18 cellular contexts compared by ENCODE assay signal in the genomic region with DNA sequence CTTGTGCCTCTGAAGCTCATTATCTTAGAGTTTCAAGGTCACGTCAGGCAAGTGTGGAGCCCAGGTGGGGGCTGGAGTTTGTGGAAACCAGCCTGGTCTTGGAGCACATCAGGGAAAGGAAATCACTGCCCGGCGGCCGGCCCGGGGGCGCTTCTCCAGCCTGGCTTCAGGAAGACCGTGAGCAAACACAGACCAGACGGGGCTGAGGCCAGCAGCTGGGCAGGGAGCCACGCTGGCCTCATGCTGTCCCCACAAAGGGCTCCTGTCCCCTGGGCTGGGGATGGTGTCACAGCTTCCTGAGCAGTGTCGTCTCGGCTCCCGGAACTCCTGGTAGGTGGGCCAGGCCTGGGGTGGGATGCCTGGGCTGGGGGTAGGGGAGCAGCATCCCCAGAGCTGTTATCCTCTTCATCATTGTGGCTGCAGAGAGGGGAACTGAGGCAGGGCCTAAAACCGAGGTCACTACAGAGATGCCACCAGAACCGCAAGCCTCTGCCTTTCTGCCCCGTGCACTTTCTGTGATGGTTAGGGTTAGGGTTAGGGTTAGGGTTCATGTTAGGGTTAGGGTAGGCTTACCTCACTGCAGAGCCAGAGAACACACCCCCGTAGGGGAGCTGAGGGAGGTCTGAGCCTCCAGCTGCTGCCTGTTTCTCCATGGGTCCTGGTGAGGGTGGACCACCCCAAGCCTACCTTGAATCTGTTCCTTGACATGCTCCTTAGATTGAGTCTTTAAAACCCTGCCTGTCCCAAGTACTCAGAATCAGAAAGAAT.
DNase-seq lines count a peak whose midpoint lies in the region; ATAC-seq and TF ChIP-seq lines count a peak whose summit lies in the region.
"Had no signal": no experiment of that assay in that cellular context is flagged by ENCODE, and none has a peak within 500 bp of the region (broad histone marks: within the 10 kb centered on the region; RNA-seq: fewer than 3 reads in every experiment).

No MANE protein-coding gene starts in this region.

- TF ChIP-seq EP300 in upper lobe of left lung (IDR thresholded peaks at IDR 0.05): no peak

- ATAC-seq in upper lobe of left lung (ENCODE audit: low FRiP score in 2 of 2): no peak
- ATAC-seq: activated CD8-positive, alpha-beta memory T cell treated with anti-CD3 and anti-CD28 coated beads, Interleukin-2, amount 10 ng/mL, durations not matched to agents 7 days and 5 days; effector memory CD8-positive, alpha-beta T cell; natural killer cell had no signal

- TF ChIP-seq CTCF in upper lobe of left lung (IDR thresholded peaks at IDR 0.05): no peak

- no peaks in the 10 kb centered on the region for H3K4me1 ChIP-seq in effector memory CD4-positive, alpha-beta T cell (ENCODE audit: control insufficient read depth, insufficient read depth, low read length, poor library complexity, severe bottlenecking)
- peaks cover 7 to 14% (median 8%) of the 10 kb centered on the region in 4 donors for H3K4me1 ChIP-seq in upper lobe of left lung

- no peak overlapping the region for H3K27ac ChIP-seq in effector memory CD4-positive, alpha-beta T cell (ENCODE audit: insufficient read depth, low read length, poor library complexity, severe bottlenecking)
- no peak overlapping the region for H3K27ac ChIP-seq in upper lobe of left lung

- no peaks in the 10 kb centered on the region for H3K9me3 ChIP-seq in effector memory CD4-positive, alpha-beta T cell (ENCODE audit: control insufficient read depth, low read length)
- no peaks in the 10 kb centered on the region for H3K9me3 ChIP-seq in upper lobe of left lung

- DNase-seq in Ammon's horn (ENCODE audit: low spot score) (peak; percentile 69), dermis blood vessel endothelial cell (peak; percentile 37), hypothalamus (lab: John Stamatoyannopoulos, UW) (peak in 31 of 51 donors; percentile 19 to 77 (median 44)), pons (ENCODE audit: low spot score) (peak; percentile 66), A172 (ENCODE audit: low spot score) (no peak), NCI-H1417 (lab: John Stamatoyannopoulos, UW) (no peak), upper lobe of left lung (no peak)
- DNase-seq in effector memory CD4-positive, alpha-beta T cell: no peak
- DNase-seq: activated CD8-positive, alpha-beta memory T cell treated with anti-CD3 and anti-CD28 coated beads, Interleukin-2, amount 10 ng/mL, durations not matched to agents 7 days and 5 days; CD8-positive, alpha-beta memory T cell; central memory CD4-positive, alpha-beta T cell; DMS79 treated with DMSO at 0.1 percent for 48 hours; effector memory CD8-positive, alpha-beta T cell; glutamatergic neuron; mesendoderm; natural killer cell; NCI-H1694 treated with DMSO at 0.1 percent for 48 hours; NCI-H446 treated with DMSO at 0.1 percent for 48 hours had no signal

- no peak overlapping the region for H3K4me3 ChIP-seq in effector memory CD4-positive, alpha-beta T cell (ENCODE audit: insufficient read depth, low read depth, low read length, poor library complexity, severe bottlenecking)
- no peak overlapping the region for H3K4me3 ChIP-seq in upper lobe of left lung

- WGBS in upper lobe of left lung, 2 donors: 63 to 64% methylated on average over 6 to 16 of the region's 16 CpGs

- H3K36me3 ChIP-seq in effector memory CD4-positive, alpha-beta T cell (ENCODE audit: control insufficient read depth, insufficient read depth, low read length): no peaks in the 10 kb centered on the region
- H3K36me3 ChIP-seq in upper lobe of left lung: no peaks in the 10 kb centered on the region

- H3K27me3 ChIP-seq in effector memory CD4-positive, alpha-beta T cell (replicated peaks; ENCODE audit: control insufficient read depth, insufficient read depth, low read length, poor library complexity, severe bottlenecking): no peaks in the 10 kb centered on the region
- H3K27me3 ChIP-seq in upper lobe of left lung: no peaks in the 10 kb centered on the region

- no peak for TF ChIP-seq POLR2A in upper lobe of left lung (IDR thresholded peaks at IDR 0.05)

Comparison
In these comparisons a context has a peak if more than half of its experiments do, and no peak if none do; other contexts are left out.
1. DNase-seq: peak in Ammon's horn (single experiment), dermis blood vessel endothelial cell (single experiment), hypothalamus (31 of 51) and pons (single experiment); none in effector memory CD4-positive, alpha-beta T cell (0 of 3), A172 (single experiment), NCI-H1417 (0 of 3) and upper lobe of left lung (0 of 2).